ENCODE assay signal across 22 cellular contexts in the genomic region with DNA sequence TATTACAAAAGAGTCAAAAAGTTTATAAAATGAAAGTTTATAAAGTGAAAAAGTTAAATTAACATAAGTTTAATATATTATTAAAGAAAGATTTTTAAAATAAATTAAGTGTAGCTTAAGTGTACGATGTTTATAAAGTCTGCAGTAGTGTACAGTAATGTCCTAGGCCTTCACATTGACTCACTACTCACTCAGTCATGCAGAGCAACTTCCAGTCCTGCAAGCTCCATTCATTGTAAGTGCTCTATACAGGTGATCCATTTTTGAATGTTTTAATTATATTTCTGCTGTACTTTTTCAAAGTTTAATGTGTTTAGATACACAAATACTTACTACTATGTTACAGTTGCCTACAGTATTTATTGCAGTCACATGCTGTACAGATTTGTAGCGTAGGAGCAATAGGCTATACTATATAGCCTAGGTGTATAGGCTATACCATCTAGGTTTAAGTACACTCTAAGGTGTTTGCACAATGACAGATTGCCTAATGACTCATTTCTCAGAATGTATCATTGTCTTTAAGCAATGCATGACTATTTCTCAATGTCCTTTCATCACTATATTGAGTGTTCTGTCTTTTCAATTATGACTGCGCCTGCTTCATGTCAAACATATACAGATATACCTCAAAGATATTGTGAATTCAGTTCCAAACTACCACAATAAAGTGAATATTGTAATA.
DNase-seq lines count a peak whose midpoint lies in the region; ATAC-seq and TF ChIP-seq lines count a peak whose summit lies in the region.
"Had no signal": no experiment of that assay in that cellular context is flagged by ENCODE, and none has a peak within 500 bp of the region (broad histone marks: within the 10 kb centered on the region; RNA-seq: fewer than 3 reads in every experiment).

No MANE protein-coding gene starts in this region.

- no peak overlapping the region for H3K27ac ChIP-seq in uterus
- H3K27ac ChIP-seq: upper lobe of left lung had no signal

- DNase-seq in activated CD4-positive, alpha-beta T cell treated with anti-CD3 and anti-CD28 coated beads for 36 hours: no peak
- no peak for DNase-seq in activated CD4-positive, alpha-beta T cell treated with anti-CD3 and anti-CD28 coated beads for 48 hours
- DNase-seq in HT-29 (ENCODE audit: low spot score): peak; percentile 5
- DNase-seq in SK-N-DZ (ENCODE audit: low spot score): peak; percentile 43
- DNase-seq in stimulated activated effector memory CD8-positive, alpha-beta T cell treated with anti-CD3 and anti-CD28 coated beads, Interleukin-12 subunit alpha, Interleukin-12 subunit beta, amount 100 ng/mL, for 72 hours (ENCODE audit: low spot score in 2 of 2): no peak
- DNase-seq in left ventricle myocardium superior: no peak
- no peak for DNase-seq in uterus
- DNase-seq in CD1c-positive myeloid dendritic cell (ENCODE audit: extremely low spot score): no peak
- DNase-seq: activated CD4-positive, alpha-beta T cell treated with anti-CD3 and anti-CD28 coated beads for 4 hours; activated naive CD8-positive, alpha-beta T cell treated with anti-CD3 and anti-CD28 coated beads, Interleukin-2, amount 50 U/mL, for 24 hours; COR-L47; hypothalamus; islet precursor cell; KBM-7; NCI-H1092 treated with DMSO at 0.1 percent for 48 hours; NCI-H2081; retina; upper lobe of left lung had no signal

- TF ChIP-seq CTCF in uterus (IDR thresholded peaks at IDR 0.05): no peak

- no peak overlapping the region for H3K4me3 ChIP-seq in uterus
- H3K4me3 ChIP-seq: upper lobe of left lung had no signal

- CTCF ChIA-PET in activated CD4-positive, alpha-beta T cell treated with anti-CD3 and anti-CD28 coated beads for 36 hours (lab: Charles Lee): no interaction called here

- no peaks in the 10 kb centered on the region for H3K27me3 Mint-ChIP-seq in activated CD4-positive, alpha-beta T cell treated with anti-CD3 and anti-CD28 coated beads for 36 hours
- H3K27me3 Mint-ChIP-seq: activated naive CD8-positive, alpha-beta T cell treated with anti-CD3 and anti-CD28 coated beads, Interleukin-2, amount 50 U/mL, for 24 hours; B cell; brain; dendritic cell treated with granulocyte-macrophage colony-stimulating factor and Interleukin-4, amounts not matched to agents 40 ng/mL and 50 ng/mL, for 4 days had no signal

- POLR2A ChIA-PET in activated CD4-positive, alpha-beta T cell treated with anti-CD3 and anti-CD28 coated beads for 36 hours (lab: Charles Lee): no interaction called here

- H3K9me3 Mint-ChIP-seq in activated CD4-positive, alpha-beta T cell treated with anti-CD3 and anti-CD28 coated beads for 36 hours (ENCODE audit: low read depth): peaks cover 1% of the 10 kb centered on the region
- peaks cover 9% of the 10 kb centered on the region for H3K9me3 Mint-ChIP-seq in stimulated activated effector memory CD8-positive, alpha-beta T cell treated with anti-CD3 and anti-CD28 coated beads, Interleukin-12 subunit alpha, Interleukin-12 subunit beta, amount 100 ng/mL, for 72 hours
- H3K9me3 Mint-ChIP-seq: brain had no signal

- no peaks in the 10 kb centered on the region for H3K4me1 Mint-ChIP-seq in activated CD4-positive, alpha-beta T cell treated with anti-CD3 and anti-CD28 coated beads for 36 hours
- no peaks in the 10 kb centered on the region for H3K4me1 Mint-ChIP-seq in stimulated activated effector memory CD8-positive, alpha-beta T cell treated with anti-CD3 and anti-CD28 coated beads, Interleukin-12 subunit alpha, Interleukin-12 subunit beta, amount 100 ng/mL, for 72 hours
- H3K4me1 Mint-ChIP-seq: activated naive CD8-positive, alpha-beta T cell treated with anti-CD3 and anti-CD28 coated beads, Interleukin-2, amount 50 U/mL, for 24 hours; B cell had no signal

- H3K36me3 Mint-ChIP-seq in activated CD4-positive, alpha-beta T cell treated with anti-CD3 and anti-CD28 coated beads for 36 hours (ENCODE audit: low read depth): no peaks in the 10 kb centered on the region
- no peaks in the 10 kb centered on the region for H3K36me3 Mint-ChIP-seq in stimulated activated effector memory CD8-positive, alpha-beta T cell treated with anti-CD3 and anti-CD28 coated beads, Interleukin-12 subunit alpha, Interleukin-12 subunit beta, amount 100 ng/mL, for 72 hours
- H3K36me3 Mint-ChIP-seq: brain had no signal

- H3K9me3 ChIP-seq in uterus: no peaks in the 10 kb centered on the region
- H3K9me3 ChIP-seq: upper lobe of left lung had no signal

- H3K4me1 ChIP-seq in uterus: no peaks in the 10 kb centered on the region
- H3K4me1 ChIP-seq: upper lobe of left lung had no signal

- intact Hi-C loops in activated CD4-positive, alpha-beta T cell treated with anti-CD3 and anti-CD28 coated beads for 36 hours (cut with DNase I, micrococcal nuclease): no loop called here
- intact Hi-C loops in left ventricle myocardium superior (cut with micrococcal nuclease) (no loop called here), uterus (cut with DNase I; ENCODE audit: low total_unique reads) (no loop called here)

- no peaks in the 10 kb centered on the region for H3K36me3 ChIP-seq in uterus
- H3K36me3 ChIP-seq: upper lobe of left lung had no signal

- no peaks in the 10 kb centered on the region for H3K27me3 ChIP-seq in uterus
- H3K27me3 ChIP-seq: upper lobe of left lung had no signal

- no peak overlapping the region for H3K4me3 Mint-ChIP-seq in activated CD4-positive, alpha-beta T cell treated with anti-CD3 and anti-CD28 coated beads for 36 hours
- no peak overlapping the region for H3K4me3 Mint-ChIP-seq in stimulated activated effector memory CD8-positive, alpha-beta T cell treated with anti-CD3 and anti-CD28 coated beads, Interleukin-12 subunit alpha, Interleukin-12 subunit beta, amount 100 ng/mL, for 72 hours
- H3K4me3 Mint-ChIP-seq: activated naive CD8-positive, alpha-beta T cell treated with anti-CD3 and anti-CD28 coated beads, Interleukin-2, amount 50 U/mL, for 24 hours; B cell; brain; dendritic cell treated with granulocyte-macrophage colony-stimulating factor and Interleukin-4, amounts not matched to agents 40 ng/mL and 50 ng/mL, for 4 days had no signal

- ATAC-seq in activated CD4-positive, alpha-beta T cell treated with anti-CD3 and anti-CD28 coated beads for 36 hours: peak; percentile 60
- ATAC-seq in stimulated activated effector memory CD8-positive, alpha-beta T cell treated with anti-CD3 and anti-CD28 coated beads, Interleukin-12 subunit alpha, Interleukin-12 subunit beta, amount 100 ng/mL, for 72 hours: peak; percentile 47
- ATAC-seq in left ventricle myocardium superior: no peak
- ATAC-seq: activated naive CD8-positive, alpha-beta T cell treated with anti-CD3 and anti-CD28 coated beads, Interleukin-2, amount 50 U/mL, for 24 hours; HCT116 had no signal

- TF ChIP-seq POLR2A in uterus (IDR thresholded peaks at IDR 0.05): no peak

- H3K27ac Mint-ChIP-seq in activated CD4-positive, alpha-beta T cell treated with anti-CD3 and anti-CD28 coated beads for 36 hours: no peak overlapping the region
- H3K27ac Mint-ChIP-seq in stimulated activated effector memory CD8-positive, alpha-beta T cell treated with anti-CD3 and anti-CD28 coated beads, Interleukin-12 subunit alpha, Interleukin-12 subunit beta, amount 100 ng/mL, for 72 hours: no peak overlapping the region
- H3K27ac Mint-ChIP-seq: activated naive CD8-positive, alpha-beta T cell treated with anti-CD3 and anti-CD28 coated beads, Interleukin-2, amount 50 U/mL, for 24 hours; B cell; brain; dendritic cell treated with granulocyte-macrophage colony-stimulating factor and Interleukin-4, amounts not matched to agents 40 ng/mL and 50 ng/mL, for 4 days had no signal

Comparison
In these comparisons a context has a peak if more than half of its experiments do, and no peak if none do; other contexts are left out.
1. DNase-seq: peak in HT-29 (single experiment) and SK-N-DZ (single experiment); none in activated CD4-positive, alpha-beta T cell treated with anti-CD3 and anti-CD28 coated beads for 36 hours (single experiment), activated CD4-positive, alpha-beta T cell treated with anti-CD3 and anti-CD28 coated beads for 48 hours (single experiment), stimulated activated effector memory CD8-positive, alpha-beta T cell treated with anti-CD3 and anti-CD28 coated beads, Interleukin-12 subunit alpha, Interleukin-12 subunit beta, amount 100 ng/mL, for 72 hours (0 of 2), left ventricle myocardium superior (single experiment), uterus (0 of 2) and CD1c-positive myeloid dendritic cell (single experiment).